9 cellular contexts compared by ENCODE assay signal in the genomic region with DNA sequence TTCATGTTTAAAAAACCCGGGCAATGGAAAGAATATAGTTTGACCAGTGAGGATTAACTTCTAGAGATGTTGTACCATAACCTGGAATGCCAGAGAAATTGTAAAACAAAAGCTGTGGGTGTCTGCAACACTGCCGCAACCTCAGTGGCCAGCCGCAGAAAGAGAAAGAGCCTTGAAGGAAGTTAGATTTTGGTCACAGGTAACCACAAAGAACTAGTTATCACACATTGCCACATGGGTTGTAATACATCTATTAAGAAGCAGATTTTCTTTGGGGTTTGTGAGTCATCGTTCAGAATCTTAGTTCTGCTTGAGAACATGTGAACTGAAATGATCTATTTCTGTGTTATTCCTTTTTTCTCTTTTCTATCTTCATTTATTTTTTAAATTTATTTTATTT.
A peak's percentile ranks its signal among the peaks of the same experiment; 100 is the strongest.
DNase-seq lines count a peak whose midpoint lies in the region; ATAC-seq and TF ChIP-seq lines count a peak whose summit lies in the region.
"Had no signal": no experiment of that assay in that cellular context is flagged by ENCODE, and none has a peak within 500 bp of the region (broad histone marks: within the 10 kb centered on the region; RNA-seq: fewer than 3 reads in every experiment).

No MANE protein-coding gene starts in this region.

- CTCF ChIA-PET in activated CD8-positive, alpha-beta T cell treated with anti-CD3 and anti-CD28 coated beads for 36 hours (lab: Charles Lee), result interaction anchor here (1.5 kb wide), 1 partner anchor 15 kb away, joined by 4 read pairs; no protein-coding TSS in a partner anchor

- no peaks in the 10 kb centered on the region for H3K9me3 Mint-ChIP-seq in activated CD8-positive, alpha-beta T cell treated with anti-CD3 and anti-CD28 coated beads for 36 hours

- peaks cover 65% of the 10 kb centered on the region for H3K27me3 Mint-ChIP-seq in activated CD8-positive, alpha-beta T cell treated with anti-CD3 and anti-CD28 coated beads for 36 hours

- no peaks in the 10 kb centered on the region for H3K36me3 Mint-ChIP-seq in activated CD8-positive, alpha-beta T cell treated with anti-CD3 and anti-CD28 coated beads for 36 hours (ENCODE audit: low read depth)

- H3K4me3 Mint-ChIP-seq in activated CD8-positive, alpha-beta T cell treated with anti-CD3 and anti-CD28 coated beads for 36 hours, result no peak overlapping the region
- H3K4me3 Mint-ChIP-seq: neural crest cell had no signal

- no peak overlapping the region for H3K27ac Mint-ChIP-seq in activated CD8-positive, alpha-beta T cell treated with anti-CD3 and anti-CD28 coated beads for 36 hours

- POLR2A ChIA-PET in activated CD8-positive, alpha-beta T cell treated with anti-CD3 and anti-CD28 coated beads for 36 hours (lab: Charles Lee), result no interaction called here

- peak; percentile 87 for ATAC-seq in HG03196 (IDR thresholded peaks at IDR 0.05; ENCODE audit: unreplicated experiment)
- peak; percentile 77 for ATAC-seq in activated CD8-positive, alpha-beta T cell treated with anti-CD3 and anti-CD28 coated beads for 36 hours

- intact Hi-C loops in activated CD8-positive, alpha-beta T cell treated with anti-CD3 and anti-CD28 coated beads for 36 hours (cut with micrococcal nuclease), result no loop called here

- DNase-seq in activated T-cell treated with anti-CD3 and anti-CD28 coated beads for 48 hours (ENCODE audit: low read depth) (peak; percentile 47), activated T-cell treated with anti-CD3 and anti-CD28 coated beads for 4 hours (no peak), hypothalamus (lab: John Stamatoyannopoulos, UW) (no peak), NCI-H2171 treated with DMSO at 0.1 percent for 48 hours (lab: John Stamatoyannopoulos, UW) (no peak), foreskin melanocyte (no peak)
- DNase-seq in activated CD8-positive, alpha-beta T cell treated with anti-CD3 and anti-CD28 coated beads for 36 hours, result peak; percentile 86
- DNase-seq in stimulated activated CD4-positive, alpha-beta T cell treated with anti-CD3 and anti-CD28 coated beads, Interleukin-1b, Interleukin-23, amount 100 ng/mL, for 48 hours, result peak; percentile 65

- H3K4me1 Mint-ChIP-seq in activated CD8-positive, alpha-beta T cell treated with anti-CD3 and anti-CD28 coated beads for 36 hours (ENCODE audit: low read depth), result peaks cover 10% of the 10 kb centered on the region

- TF ChIP-seq CTCF in activated CD8-positive, alpha-beta T cell treated with anti-CD3 and anti-CD28 coated beads for 36 hours (IDR thresholded peaks at IDR 0.05), result no peak

Comparison
In these comparisons a context has a peak if more than half of its experiments do, and no peak if none do; other contexts are left out.
1. DNase-seq: peak in activated T-cell treated with anti-CD3 and anti-CD28 coated beads for 48 hours (single experiment), activated CD8-positive, alpha-beta T cell treated with anti-CD3 and anti-CD28 coated beads for 36 hours (single experiment) and stimulated activated CD4-positive, alpha-beta T cell treated with anti-CD3 and anti-CD28 coated beads, Interleukin-1b, Interleukin-23, amount 100 ng/mL, for 48 hours (single experiment); none in activated T-cell treated with anti-CD3 and anti-CD28 coated beads for 4 hours (single experiment), hypothalamus (0 of 51), NCI-H2171 treated with DMSO at 0.1 percent for 48 hours (single experiment) and foreskin melanocyte (single experiment).